ENCODE assay signal across 14 cellular contexts in the genomic region with DNA sequence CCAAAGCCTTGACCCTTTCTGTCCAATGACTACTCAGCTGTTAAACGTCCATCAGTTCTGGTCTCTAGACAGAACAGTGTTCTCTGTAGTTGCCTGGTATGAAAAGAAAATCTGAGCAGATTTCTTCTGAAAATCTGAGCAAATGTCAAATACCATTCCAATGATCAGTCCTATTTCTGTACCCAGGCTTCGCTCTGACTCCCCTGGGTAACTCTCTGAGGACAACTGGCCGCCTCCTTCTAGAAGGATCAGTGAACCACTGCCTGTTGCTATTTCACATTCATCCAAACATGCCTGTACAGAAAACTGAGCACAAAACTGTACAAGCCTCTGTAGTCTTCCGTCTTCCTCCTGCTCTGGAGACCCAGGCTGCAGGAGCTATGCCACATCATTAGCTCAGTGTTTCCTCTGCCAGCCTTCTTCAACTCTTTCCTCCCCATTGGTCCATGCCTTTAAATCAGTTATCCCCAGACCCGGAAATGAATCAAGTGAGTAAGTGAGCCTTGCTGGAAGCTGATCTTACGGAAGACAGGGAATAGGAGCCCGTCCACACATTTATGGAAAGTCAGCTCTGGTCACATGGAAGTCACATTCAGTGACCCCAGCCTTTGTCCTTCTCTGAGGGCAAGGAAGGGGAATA.
DNase-seq lines count a peak whose midpoint lies in the region; ATAC-seq and TF ChIP-seq lines count a peak whose summit lies in the region.
"Had no signal": no experiment of that assay in that cellular context is flagged by ENCODE, and none has a peak within 500 bp of the region (broad histone marks: within the 10 kb centered on the region; RNA-seq: fewer than 3 reads in every experiment).

No MANE protein-coding gene starts in this region.

- no peaks in the 10 kb centered on the region for H3K9me3 ChIP-seq in right cardiac atrium (ENCODE audit: control insufficient read depth, low read length)
- H3K9me3 ChIP-seq in stomach = no peaks in the 10 kb centered on the region

- H3K27ac ChIP-seq in caudate nucleus (ENCODE audit: low read depth, low read length) = peak overlapping the region; percentile 55
- H3K27ac ChIP-seq in right cardiac atrium (ENCODE audit: low read length) = peak overlapping the region; percentile 62
- peak overlapping the region in 4 of 5 donors; percentile 36 to 49 (median 41) for H3K27ac ChIP-seq in stomach

- H3K4me1 ChIP-seq in right cardiac atrium (ENCODE audit: control insufficient read depth, insufficient read depth, low read length) (peaks cover 3% of the 10 kb centered on the region), stomach (peaks cover 0 to 34% (median 18%) of the 10 kb centered on the region in 4 donors)

- intact Hi-C loops in right cardiac atrium (cut with DNase I) (no loop called here), stomach (cut with DNase I; ENCODE audit: low total_unique reads) (no loop called here)

- TF ChIP-seq EP300 in stomach (IDR thresholded peaks at IDR 0.05) = no peak

- H3K27me3 ChIP-seq in right cardiac atrium (ENCODE audit: control insufficient read depth, insufficient read depth) = no peaks in the 10 kb centered on the region
- no peaks in the 10 kb centered on the region for H3K27me3 ChIP-seq in stomach

- ATAC-seq in right cardiac atrium (peak in 1 of 2 donors; percentile 31), HG03469 (IDR thresholded peaks at IDR 0.05; ENCODE audit: unreplicated experiment) (no peak), esophagus mucosa (no peak)
- ATAC-seq: activated CD8-positive, alpha-beta T cell treated with anti-CD3 and anti-CD28 coated beads, Interleukin-2, amount 10 ng/mL, durations not matched to agents 7 days and 5 days; T-helper 17 cell had no signal

- in situ Hi-C loops in ACHN (cut with HindIII; ENCODE audit: low pct_ligation_motif_present, low pct_unique_long_range_greater_than_20kb, low sequenced_read_pairs) = no loop called here

- H3K4me3 ChIP-seq in right cardiac atrium (ENCODE audit: low read length) (no peak overlapping the region), stomach (no peak overlapping the region)

- WGBS in right cardiac atrium = 72% methylated on average over 7 of the region's 7 CpGs
- 77 to 88% (median 83%) methylated on average over 7 of the region's 7 CpGs for WGBS in stomach, 5 donors

- DNase-seq in GM03348 (ENCODE audit: low spot score) (peak; percentile 53), caudate nucleus (lab: John Stamatoyannopoulos, UW) (no peak), right cardiac atrium (no peak), stomach (no peak), ACHN (no peak), NCI-H128 (lab: John Stamatoyannopoulos, UW; ENCODE audit: unreplicated experiment) (no peak)
- DNase-seq: activated CD8-positive, alpha-beta T cell treated with anti-CD3 and anti-CD28 coated beads, Interleukin-2, amount 10 ng/mL, durations not matched to agents 7 days and 5 days; AML-193; GDM1; head of caudate nucleus; NCI-H526 treated with DMSO at 0.1 percent for 48 hours; T-helper 17 cell had no signal

- no peak for TF ChIP-seq POLR2A in stomach (IDR thresholded peaks at IDR 0.05)

- no peak for TF ChIP-seq CTCF in stomach (IDR thresholded peaks at IDR 0.05)

- H3K36me3 ChIP-seq in stomach = peaks cover 4 to 39% (median 28%) of the 10 kb centered on the region in 4 donors
